Comparison of ENCODE assay signal across 22 cellular contexts in genomic region chr4:85595098-85595775, GRCh38.
DNase-seq lines count a peak whose midpoint lies in the region; ATAC-seq, FAIRE-seq and TF ChIP-seq lines count a peak whose summit lies in the region.
"Had no signal": no experiment of that assay in that cellular context is flagged by ENCODE, and none has a peak within 500 bp of the region (broad histone marks: within the 10 kb centered on the region; RNA-seq: fewer than 3 reads in every experiment).

No MANE protein-coding gene starts in this region.

- ATAC-seq in K562 (no peak), heart right ventricle (peak in 7 of 8 donors; percentile 58 to 96 (median 92)), HG02678 (IDR thresholded peaks at IDR 0.05; ENCODE audit: unreplicated experiment) (no peak)

- no peaks in the 10 kb centered on the region for H3K9me3 ChIP-seq in HEK293 (ENCODE audit: control insufficient read depth, insufficient read depth, low read depth, low read length)
- H3K9me3 ChIP-seq in K562 (replicated peaks; ENCODE audit: control insufficient read depth, insufficient read depth, low read depth, low read length): no peaks in the 10 kb centered on the region
- no peaks in the 10 kb centered on the region for H3K9me3 ChIP-seq in heart right ventricle
- H3K9me3 ChIP-seq: HAP-1 had no signal

- no TSS peak for BruUV-seq in K562 (replicated peaks; lab: Mats Ljungman, UMichigan)

- 48% methylated on average over 6 of the region's 6 CpGs for WGBS in K562 (ENCODE audit: insufficient coverage, low coverage, missing lambda C conversion rate)
- 38 to 44% methylated on average over 6 of the region's 6 CpGs for WGBS in heart right ventricle, 2 donors

- 0 out of 2 replicates have a peak, but pooled peaks cover 2% of the 10 kb centered on the region for H3K4me1 ChIP-seq in HEK293 (ENCODE audit: control insufficient read depth, insufficient read depth, low read length)
- no peaks in the 10 kb centered on the region for H3K4me1 ChIP-seq in K562 (replicated peaks in 1 of 2; ENCODE audit: control insufficient read depth in 2 of 2, insufficient read depth in 2 of 2, low read length in 2 of 2)
- peaks cover 0 to 18% (median 8%) of the 10 kb centered on the region in 9 donors for H3K4me1 ChIP-seq in heart right ventricle
- H3K4me1 ChIP-seq: HAP-1 had no signal

- TF ChIP-seq EP300 in K562 (IDR thresholded peaks at IDR 0.05; ENCODE audit: low read length): no peak

- H3K4me3 ChIP-seq in HEK293 (ENCODE audit: low read depth, low read length) (no peak overlapping the region), K562 (no peak overlapping the region), heart right ventricle (no peak overlapping the region)
- H3K4me3 ChIP-seq: GM23248, HAP-1, PC-9 had no signal

- H3K4me2 ChIP-seq in K562 (ENCODE audit: insufficient read depth, low read length): no peak overlapping the region
- H3K4me2 ChIP-seq: PC-9 had no signal

- H3K27me3 ChIP-seq in K562 (ENCODE audit: control insufficient read depth in 2 of 2, insufficient read depth in 2 of 2, low read length in 2 of 2) (no peaks in the 10 kb centered on the region), heart right ventricle (no peaks in the 10 kb centered on the region)

- CTCF ChIA-PET in HEK293 (lab: Yijun Ruan, JAX): no interaction called here
- CTCF ChIA-PET in K562 (lab: Yijun Ruan, JAX; ENCODE audit: low intra/inter-chr PET ratio): no interaction called here

- in situ Hi-C loops in K562 (cut with MboI): no loop called here

- no peaks in the 10 kb centered on the region for H3K9me1 ChIP-seq in K562 (ENCODE audit: control insufficient read depth, insufficient read depth, low read length)

- H4K20me1 ChIP-seq in K562 (replicated peaks; ENCODE audit: control insufficient read depth, insufficient read depth, low read length): no peaks in the 10 kb centered on the region

- H3K36me3 ChIP-seq in HEK293 (ENCODE audit: control insufficient read depth in 2 of 2, insufficient read depth in 1 of 2, low read length in 2 of 2): no peaks in the 10 kb centered on the region
- H3K36me3 ChIP-seq in K562 (ENCODE audit: control insufficient read depth, insufficient read depth, low read length): no peaks in the 10 kb centered on the region
- H3K36me3 ChIP-seq in heart right ventricle: no peaks in the 10 kb centered on the region
- H3K36me3 ChIP-seq: HAP-1 had no signal

- no peak for TF ChIP-seq POLR2A in K562 (conservative IDR thresholded peaks at IDR 0.05)

- H3K27ac ChIP-seq in HEK293 (ENCODE audit: extremely low read depth, low read depth, low read length): no peak overlapping the region
- H3K27ac ChIP-seq in K562 (ENCODE audit: extremely low read depth, low read depth, low read length): no peak overlapping the region
- peak overlapping the region in 8 of 10 donors; percentile 1 to 72 (median 62) for H3K27ac ChIP-seq in heart right ventricle
- H3K27ac ChIP-seq: GM23248, PC-9 had no signal

- no peak overlapping the region for H2AFZ ChIP-seq in K562 (ENCODE audit: low read depth, low read length)
- H2AFZ ChIP-seq: GM23248, PC-9 had no signal

- POLR2A ChIA-PET in HEK293 (lab: Yijun Ruan, JAX): no interaction called here
- POLR2A ChIA-PET in K562 (lab: Yijun Ruan, JAX): no interaction called here

- no peak for DNase-seq in K562 (ENCODE audit: extremely low read depth in 1 of 4, low spot score in 3 of 4)
- peak in 1 of 2 donors; percentile 19 for DNase-seq in heart right ventricle
- DNase-seq in lung microvascular endothelial cell (ENCODE audit: low read depth in 2 of 2): peak; percentile 8 to 79
- no peak for DNase-seq in HCEC 1CT
- no peak for DNase-seq in foreskin melanocyte
- no peak for DNase-seq in AG08395 (ENCODE audit: low spot score)
- DNase-seq: CD4-positive, alpha-beta memory T cell; DMS53; GM23248; IMR-90; NCI-H1105 treated with DMSO at 0.1 percent for 48 hours; NCI-H1694; NCI-H2081 treated with DMSO at 0.1 percent for 48 hours; NCI-H510A treated with DMSO at 0.1 percent for 48 hours; NCI-H82; PC-9 had no signal

- peak; percentile 23 for FAIRE-seq in K562 (lab: Jason Lieb, UNC)
- FAIRE-seq: GM12891, GM19239, HTR-8/SVneo had no signal

- TF ChIP-seq CTCF in HEK293 (tag by site-specific recombination; IDR thresholded peaks at IDR 0.05): no peak
- no peak for TF ChIP-seq CTCF in K562 (IDR thresholded peaks at IDR 0.05 in 2 of 3, conservative IDR thresholded peaks at IDR 0.05 in 1 of 3; ENCODE audit: insufficient read depth in 2 of 3, low read depth in 1 of 3, low read length in 3 of 3)
- TF ChIP-seq CTCF in heart right ventricle (IDR thresholded peaks at IDR 0.05): no peak

- no peak overlapping the region for H3K9ac ChIP-seq in K562 (ENCODE audit: insufficient read depth in 1 of 2, low read depth in 2 of 2, low read length in 2 of 2)
- H3K9ac ChIP-seq: GM23248 had no signal

- TF ChIP-seq RAD21 in K562 (CRISPR knock-in tag; conservative IDR thresholded peaks at IDR 0.05 in 1 of 2, IDR thresholded peaks at IDR 0.05 in 1 of 2): no peak

- intact Hi-C loops in K562 (cut with micrococcal nuclease) (no loop called here), heart right ventricle (cut with DNase I) (loop anchor here in 2 of 10 donors (10.0 kb wide), 2 partner anchors 100 to 150 kb away; no protein-coding TSS in a partner anchor)

- H3K79me2 ChIP-seq in K562 (ENCODE audit: control insufficient read depth, insufficient read depth, low read length): peaks cover 53% of the 10 kb centered on the region

TF ChIP-seq in HEK293, 187 proteins besides CTCF, POLR2A, EP300 and RAD21:
- TF ChIP-seq BCL6B (tag by site-specific recombination; IDR thresholded peaks at IDR 0.05): peak; percentile 40; the same call in 1 of the 2 replicates
- TF ChIP-seq PRDM1 (tag by site-specific recombination; IDR thresholded peaks at IDR 0.05): no peak

TF ChIP-seq in K562, 482 proteins besides CTCF, POLR2A, EP300 and RAD21 (continues in another document):
- TF ChIP-seq, protein P1, sequence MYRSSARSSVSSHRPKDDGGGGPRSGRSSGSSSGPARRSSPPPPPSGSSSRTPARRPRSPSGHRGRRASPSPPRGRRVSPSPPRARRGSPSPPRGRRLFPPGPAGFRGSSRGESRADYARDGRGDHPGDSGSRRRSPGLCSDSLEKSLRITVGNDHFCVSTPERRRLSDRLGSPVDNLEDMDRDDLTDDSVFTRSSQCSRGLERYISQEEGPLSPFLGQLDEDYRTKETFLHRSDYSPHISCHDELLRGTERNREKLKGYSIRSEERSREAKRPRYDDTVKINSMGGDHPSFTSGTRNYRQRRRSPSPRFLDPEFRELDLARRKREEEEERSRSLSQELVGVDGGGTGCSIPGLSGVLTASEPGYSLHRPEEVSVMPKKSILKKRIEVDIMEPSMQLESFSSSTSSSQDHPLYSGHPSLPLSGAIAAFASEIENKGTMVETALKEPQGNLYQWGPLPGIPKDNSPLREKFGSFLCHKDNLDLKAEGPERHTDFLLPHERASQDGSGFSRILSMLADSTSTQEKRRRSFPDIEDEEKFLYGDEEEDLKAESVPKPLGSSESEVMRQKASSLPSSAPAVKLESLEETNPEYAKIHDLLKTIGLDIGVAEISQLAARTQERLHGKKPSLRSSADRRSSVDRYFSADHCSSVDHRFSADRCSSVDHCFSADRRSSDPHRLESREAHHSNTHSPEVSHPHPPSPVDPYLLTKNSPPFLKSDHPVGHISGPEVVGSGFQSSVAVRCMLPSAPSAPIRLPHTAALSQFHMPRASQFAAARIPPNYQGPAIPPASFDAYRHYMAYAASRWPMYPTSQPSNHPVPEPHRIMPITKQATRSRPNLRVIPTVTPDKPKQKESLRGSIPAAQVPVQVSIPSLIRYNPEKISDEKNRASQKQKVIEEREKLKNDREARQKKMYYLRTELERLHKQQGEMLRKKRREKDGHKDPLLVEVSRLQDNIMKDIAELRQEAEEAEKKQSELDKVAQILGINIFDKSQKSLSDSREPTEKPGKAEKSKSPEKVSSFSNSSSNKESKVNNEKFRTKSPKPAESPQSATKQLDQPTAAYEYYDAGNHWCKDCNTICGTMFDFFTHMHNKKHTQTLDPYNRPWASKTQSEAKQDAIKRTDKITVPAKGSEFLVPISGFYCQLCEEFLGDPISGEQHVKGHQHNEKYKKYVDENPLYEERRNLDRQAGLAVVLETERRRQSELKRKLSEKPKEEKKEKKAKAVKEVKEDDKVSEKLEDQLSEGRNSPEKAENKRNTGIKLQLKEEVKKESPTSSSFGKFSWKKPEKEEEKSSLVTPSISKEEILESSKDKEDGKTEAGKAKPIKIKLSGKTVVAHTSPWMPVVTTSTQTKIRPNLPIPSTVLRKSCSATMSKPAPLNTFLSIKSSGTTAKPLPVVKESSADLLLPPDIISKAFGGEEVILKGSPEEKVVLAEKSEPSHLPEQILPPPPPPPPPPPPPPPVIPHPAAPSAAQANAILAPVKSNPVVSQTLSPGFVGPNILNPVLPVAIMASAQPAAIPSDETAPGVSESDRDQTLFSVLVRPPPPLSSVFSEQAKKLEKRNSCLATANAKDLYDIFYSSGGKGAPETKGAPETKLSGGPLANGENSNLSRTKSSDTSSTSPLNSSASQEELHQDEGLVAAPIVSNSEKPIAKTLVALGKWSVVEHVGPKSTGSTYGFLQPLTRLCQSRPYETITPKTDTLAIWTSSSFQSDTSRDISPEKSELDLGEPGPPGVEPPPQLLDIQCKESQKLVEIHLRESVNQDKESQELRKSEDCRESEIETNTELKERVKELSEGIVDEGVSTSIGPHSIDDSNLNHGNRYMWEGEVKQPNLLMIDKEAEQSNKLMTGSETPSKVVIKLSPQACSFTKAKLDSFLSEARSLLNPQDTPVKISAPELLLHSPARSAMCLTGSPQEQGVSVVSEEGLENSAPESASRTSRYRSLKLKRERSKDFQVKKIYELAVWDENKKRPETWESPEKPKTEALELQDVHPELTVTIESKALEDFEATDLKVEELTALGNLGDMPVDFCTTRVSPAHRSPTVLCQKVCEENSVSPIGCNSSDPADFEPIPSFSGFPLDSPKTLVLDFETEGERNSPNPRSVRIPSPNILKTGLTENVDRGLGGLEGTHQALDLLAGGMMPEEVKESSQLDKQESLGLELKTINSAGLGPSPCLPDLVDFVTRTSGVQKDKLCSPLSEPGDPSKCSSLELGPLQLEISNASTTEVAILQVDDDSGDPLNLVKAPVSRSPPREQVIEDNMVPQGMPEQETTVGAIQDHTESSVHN (IDR thresholded peaks at IDR 0.05; ENCODE audit: borderline replicate concordance in 1 of 2, low read depth in 1 of 2): no peak
- no peak for TF ChIP-seq BHLHE40 (IDR thresholded peaks at IDR 0.05; ENCODE audit: low read length)
- TF ChIP-seq ARNT (IDR thresholded peaks at IDR 0.05): no peak
- no peak for TF ChIP-seq NR2C1 (IDR thresholded peaks at IDR 0.05)
- TF ChIP-seq NR2C1 (tag; IDR thresholded peaks at IDR 0.05): no peak

Comparison
In these comparisons a context has a peak if more than half of its experiments do, and no peak if none do; other contexts are left out.
1. H3K27ac ChIP-seq: peak in heart right ventricle (8 of 10); none in HEK293 (single experiment) and K562 (single experiment).
2. ATAC-seq: peak in heart right ventricle (7 of 8); none in K562 (single experiment) and HG02678 (single experiment).
3. DNase-seq: peak in lung microvascular endothelial cell (2 of 2); none in K562 (0 of 4), HCEC 1CT (single experiment), foreskin melanocyte (single experiment) and AG08395 (single experiment).